Comparison of ENCODE assay signal across 26 cellular contexts in the genomic region with DNA sequence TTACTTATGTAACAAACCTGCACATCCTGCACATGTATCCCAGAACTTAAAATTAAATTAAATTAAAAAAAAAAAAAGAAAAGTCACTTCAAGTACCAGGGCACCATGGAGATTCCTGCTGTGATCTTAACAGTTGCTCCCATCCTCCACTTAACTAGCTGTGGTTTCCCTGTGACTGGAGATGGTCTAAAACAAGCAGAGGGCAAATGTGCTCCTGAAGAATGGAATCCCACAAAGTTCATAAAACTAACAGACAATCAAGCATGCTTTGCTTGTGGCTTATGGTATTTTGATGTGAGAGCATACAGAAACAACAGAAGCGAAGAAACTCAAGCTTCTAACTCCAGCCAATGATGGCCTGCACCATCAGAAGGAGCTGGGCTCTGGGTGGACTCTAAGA.
DNase-seq lines count a peak whose midpoint lies in the region; TF ChIP-seq lines count a peak whose summit lies in the region.
"Had no signal": no experiment of that assay in that cellular context is flagged by ENCODE, and none has a peak within 500 bp of the region (broad histone marks: within the 10 kb centered on the region; RNA-seq: fewer than 3 reads in every experiment).

No MANE protein-coding gene starts in this region.

- H4K20me1 ChIP-seq in hepatocyte (ENCODE audit: insufficient read depth, poor library complexity, severe bottlenecking): no peaks in the 10 kb centered on the region

- H3K27me3 ChIP-seq in BJ (ENCODE audit: control insufficient read depth, insufficient read depth, low read length) (no peaks in the 10 kb centered on the region), hepatocyte (no peaks in the 10 kb centered on the region), stomach (no peaks in the 10 kb centered on the region)
- H3K27me3 ChIP-seq: BE2C, SJSA1 had no signal

- H3K27ac ChIP-seq in hepatocyte (peak overlapping the region; percentile 11), stomach (no peak overlapping the region)
- H3K27ac ChIP-seq: PC-9, SJSA1 had no signal

- no peak for TF ChIP-seq POLR2A in stomach (IDR thresholded peaks at IDR 0.05)

- POLR2A ChIA-PET in BJ (lab: Charles Lee): interaction anchor here (0.6 kb wide), 1 partner anchor 317 kb away, joined by 21 read pairs; no protein-coding TSS in a partner anchor

- CTCF ChIA-PET in BJ (lab: Yijun Ruan, JAX): interaction anchor here (0.9 to 1.7 kb wide), 3 partner anchors 10 to 107 kb away, joined by 3 to 5 read pairs (median 5); no protein-coding TSS in a partner anchor

- intact Hi-C loops in stomach (cut with DNase I; ENCODE audit: low total_unique reads): no loop called here

- no peak overlapping the region for H3K4me3 ChIP-seq in BJ (ENCODE audit: low read depth, low read length)
- H3K4me3 ChIP-seq in hepatocyte: no peak overlapping the region
- H3K4me3 ChIP-seq in stomach: no peak overlapping the region
- H3K4me3 ChIP-seq: GM23338, PC-9, SJSA1 had no signal

- H2AFZ ChIP-seq in hepatocyte: no peak overlapping the region
- H2AFZ ChIP-seq: GM23338, PC-9 had no signal

- DNase-seq in BJ (ENCODE audit: low read depth) (peak; percentile 16), SW480 (ENCODE audit: low spot score) (peak; percentile 1), hepatocyte (ENCODE audit: low spot score) (no peak), renal cortical epithelial cell (ENCODE audit: low read depth) (peak; percentile 81), activated gamma-delta T cell treated with Interleukin-2 at 50 U/mL for 16 hours (no peak), NCI-H1694 treated with DMSO at 0.1 percent for 48 hours (lab: John Stamatoyannopoulos, UW) (no peak), stomach (no peak)
- DNase-seq: 8988T; ACHN; BE2C; CD4-positive, CD25-positive, alpha-beta regulatory T cell; DMS153; DND-41; IMR-90; KG1; MM.1S; NCI-H2029 treated with DMSO at 0.1 percent for 48 hours; NCI-H446 treated with DMSO at 0.1 percent for 48 hours; NCI-H526; NCI-H82; NK-92 treated with Interleukin-12 subunit alpha and Interleukin-12 subunit beta, amount 100 ng/mL, for 24 hours; PC-9; Right ventricle myocardium superior; RPMI8226 had no signal

- H3K9me2 ChIP-seq in hepatocyte (replicated peaks; ENCODE audit: insufficient read depth): no peaks in the 10 kb centered on the region

- WGBS in hepatocyte (ENCODE audit: low lambda C conversion rate, missing lambda C conversion rate): 85% methylated on average over 1 of the region's 1 CpG
- WGBS in stomach, 5 donors: 76 to 94% (median 86%) methylated on average over 1 of the region's 1 CpG

- no peaks in the 10 kb centered on the region for H3K9me3 ChIP-seq in hepatocyte (ENCODE audit: low read depth)
- no peaks in the 10 kb centered on the region for H3K9me3 ChIP-seq in stomach
- H3K9me3 ChIP-seq: BE2C, SJSA1 had no signal

- no peak for TF ChIP-seq CTCF in BJ (IDR thresholded peaks at IDR 0.05; ENCODE audit: insufficient read depth, low read depth, low read length)
- no peak for TF ChIP-seq CTCF in hepatocyte (IDR thresholded peaks at IDR 0.05; ENCODE audit: poor library complexity)
- TF ChIP-seq CTCF in stomach (IDR thresholded peaks at IDR 0.05): no peak

- H3K36me3 ChIP-seq in BJ (ENCODE audit: control insufficient read depth, insufficient read depth, low read length): no peaks in the 10 kb centered on the region
- no peaks in the 10 kb centered on the region for H3K36me3 ChIP-seq in hepatocyte (replicated peaks; ENCODE audit: insufficient read depth, low read depth)
- no peaks in the 10 kb centered on the region for H3K36me3 ChIP-seq in stomach
- H3K36me3 ChIP-seq: BE2C, SJSA1 had no signal

- no peak for TF ChIP-seq EP300 in stomach (IDR thresholded peaks at IDR 0.05)

- H3K4me2 ChIP-seq in hepatocyte: no peak overlapping the region
- H3K4me2 ChIP-seq: GM23338, PC-9 had no signal

- H3K79me2 ChIP-seq in hepatocyte: no peaks in the 10 kb centered on the region

- H3K4me1 ChIP-seq in hepatocyte (ENCODE audit: insufficient read depth): no peaks in the 10 kb centered on the region
- H3K4me1 ChIP-seq in stomach: peaks cover 0 to 9% (median 0%) of the 10 kb centered on the region in 4 donors
- H3K4me1 ChIP-seq: BE2C, SJSA1 had no signal

Comparison
In these comparisons a context has a peak if more than half of its experiments do, and no peak if none do; other contexts are left out.
1. DNase-seq: peak in BJ (single experiment), SW480 (single experiment) and renal cortical epithelial cell (single experiment); none in hepatocyte (single experiment), activated gamma-delta T cell treated with Interleukin-2 at 50 U/mL for 16 hours (single experiment), NCI-H1694 treated with DMSO at 0.1 percent for 48 hours (single experiment) and stomach (single experiment).